In genomic region chr10:97186911-97187310, GRCh38 we compare ENCODE assay signal across 23 cellular contexts. TPM values are rescaled to one million over a fixed set of nuclear protein-coding genes. Genes with fewer than 3 reads are reported as not detected.
A peak's percentile ranks its signal among the peaks of the same experiment; 100 is the strongest.
DNase-seq lines count a peak whose midpoint lies in the region; ATAC-seq, FAIRE-seq and TF ChIP-seq lines count a peak whose summit lies in the region.
"Had no signal": no experiment of that assay in that cellular context is flagged by ENCODE, and none has a peak within 500 bp of the region (broad histone marks: within the 10 kb centered on the region; RNA-seq: fewer than 3 reads in every experiment).

No MANE protein-coding gene starts in this region.

- peaks cover 27 to 57% (median 50%) of the 10 kb centered on the region in 4 experiments for H3K27me3 ChIP-seq in H1 (replicated peaks in 1 of 4; ENCODE audit: control insufficient read depth in 3 of 4, extremely low read depth in 1 of 4, insufficient read depth in 3 of 4, low read length in 3 of 4)

- no peak overlapping the region for H2AFZ ChIP-seq in H1 (ENCODE audit: low read length)
- H2AFZ ChIP-seq: PC-9 had no signal

- no peak overlapping the region for H3K4ac ChIP-seq in H1 (replicated peaks; ENCODE audit: insufficient read length, low read depth, low read length)

- H2BK20ac ChIP-seq in H1 (ENCODE audit: low read length), result 0 out of 2 replicates have a peak overlapping the region, but pooled peaks have one; percentile 61

- 85% methylated on average over 18 of the region's 18 CpGs; no CpG with 5 or more reads in 1 of the 2 experiments for WGBS in H1 (ENCODE audit: extremely low coverage in 1 of 2, insufficient coverage in 1 of 2, insufficient read length in 1 of 2, insufficient replicate concordance in 2 of 2, low coverage in 1 of 2, low lambda C conversion rate in 2 of 2, missing lambda C conversion rate in 1 of 2), 2 experiments

- H4K5ac ChIP-seq in H1 (ENCODE audit: insufficient read length, low read depth, low read length), result no peak overlapping the region

- TF ChIP-seq CTCF in H1 (IDR thresholded peaks at IDR 0.05; ENCODE audit: control extremely low read depth in 1 of 3, insufficient read depth in 1 of 3, low read depth in 1 of 3, low read length in 3 of 3) (no peak), nephron progenitor cell (IDR thresholded peaks at IDR 0.05) (no peak), type B pancreatic cell (conservative IDR thresholded peaks at IDR 0.05) (no peak), mucosa of descending colon (IDR thresholded peaks at IDR 0.05) (no peak)

- no peak for FAIRE-seq in H1 (lab: Jason Lieb, UNC)
- FAIRE-seq: GM12878 had no signal

- H3K9me3 Mint-ChIP-seq in nephron progenitor cell (peaks cover 3% of the 10 kb centered on the region), type B pancreatic cell (no peaks in the 10 kb centered on the region)
- H3K9me3 Mint-ChIP-seq: H9 had no signal

- H3K4me3 Mint-ChIP-seq in nephron progenitor cell (peak overlapping the region; percentile 88), type B pancreatic cell (peak overlapping the region; percentile 87)

- H3K18ac ChIP-seq in H1 (ENCODE audit: extremely low read depth, low read length), result no peak overlapping the region

- peak overlapping the region; percentile 60; the same call in 1 of the 2 replicates for H2BK12ac ChIP-seq in H1 (ENCODE audit: low read depth, low read length)

- H3K56ac ChIP-seq in H1 (replicated peaks; ENCODE audit: insufficient read length, low read depth, low read length), result no peak overlapping the region

- no peak for TF ChIP-seq RAD21 in H1 (IDR thresholded peaks at IDR 0.05 in 1 of 2, conservative IDR thresholded peaks at IDR 0.05 in 1 of 2; ENCODE audit: low read depth in 2 of 2, low read length in 2 of 2)

- no peak overlapping the region for H4K91ac ChIP-seq in H1 (replicated peaks; ENCODE audit: insufficient read length, low read length)

- H2BK120ac ChIP-seq in H1 (replicated peaks; ENCODE audit: low read depth, low read length), result no peak overlapping the region

- H2BK5ac ChIP-seq in H1 (ENCODE audit: low read depth, low read length), result no peak overlapping the region

- H3K4me1 ChIP-seq in H1 (replicated peaks in 1 of 4; ENCODE audit: control insufficient read depth in 3 of 4, insufficient read depth in 4 of 4, low read length in 3 of 4) (peaks cover 0 to 22% (median 11%) of the 10 kb centered on the region in 4 experiments; a peak in 6 of 7 replicates), mucosa of descending colon (ENCODE audit: low read depth) (peaks cover 5% of the 10 kb centered on the region)

- H2AK5ac ChIP-seq in H1 (ENCODE audit: low read depth, low read length), result 0 out of 2 replicates have a peak overlapping the region, but pooled peaks have one; percentile 39

- H3K14ac ChIP-seq in H1 (ENCODE audit: insufficient read length), result no peak overlapping the region

- H3K9me3 ChIP-seq in KOPT-K1 (ENCODE audit: insufficient read depth, low read length, poor library complexity, severe bottlenecking) (no peaks in the 10 kb centered on the region), H1 (ENCODE audit: insufficient read depth in 2 of 2, low read depth in 1 of 2, low read length in 1 of 2) (no peaks in the 10 kb centered on the region), mucosa of descending colon (no peaks in the 10 kb centered on the region)

- ATAC-seq in HG03139 (IDR thresholded peaks at IDR 0.05; ENCODE audit: unreplicated experiment), result no peak
- ATAC-seq in mucosa of descending colon, result no peak
- ATAC-seq: GM12878 had no signal

- no peaks in the 10 kb centered on the region for H3K79me2 ChIP-seq in H1 (ENCODE audit: control insufficient read depth in 1 of 2, insufficient read depth in 2 of 2, low read length in 2 of 2)

- H3K36me3 Mint-ChIP-seq in nephron progenitor cell (ENCODE audit: low read depth), result no peaks in the 10 kb centered on the region
- peaks cover 4% of the 10 kb centered on the region for H3K36me3 Mint-ChIP-seq in type B pancreatic cell
- H3K36me3 Mint-ChIP-seq: CD4-positive, CD25-positive, alpha-beta regulatory T cell had no signal

- no peaks in the 10 kb centered on the region for H3K79me1 ChIP-seq in H1 (ENCODE audit: low read depth, low read length)

- intact Hi-C loops in mucosa of descending colon (cut with DNase I, micrococcal nuclease), result no loop called here

- H3K27ac ChIP-seq in KOPT-K1 (ENCODE audit: low read depth, low read length, poor library complexity, severe bottlenecking), result peak overlapping the region; percentile 82
- no peak overlapping the region for H3K27ac ChIP-seq in H1 (ENCODE audit: low read depth, low read length)
- H3K27ac ChIP-seq: HL-60, KMS-11, PC-9 had no signal

- POLR2A ChIA-PET in H1 (lab: Charles Lee; ENCODE audit: partially characterized antibody), result interaction anchor here (1.6 kb wide), 1 partner anchor 49 kb away, joined by 4 read pairs; no protein-coding TSS in a partner anchor

- H3K4me2 ChIP-seq in H1 (ENCODE audit: insufficient read depth in 1 of 2, low read depth in 2 of 2, low read length in 2 of 2), result peak overlapping the region in 1 of 2 experiments; percentile 89; a peak in 1 of 4 replicates
- H3K4me2 ChIP-seq: KMS-11, PC-9 had no signal

- H3K4me1 Mint-ChIP-seq in nephron progenitor cell, result peaks cover 70% of the 10 kb centered on the region
- H3K4me1 Mint-ChIP-seq in type B pancreatic cell (ENCODE audit: unreplicated experiment), result peaks cover 35% of the 10 kb centered on the region

- H3K4me3 ChIP-seq in H1 (ENCODE audit: extremely low read depth in 1 of 4, insufficient read depth in 2 of 4, low read depth in 3 of 4, low read length in 4 of 4), result no peak overlapping the region
- H3K4me3 ChIP-seq in mucosa of descending colon, result no peak overlapping the region
- H3K4me3 ChIP-seq: GM12878, PC-9 had no signal

- no peak for TF ChIP-seq POLR2A in H1 (IDR thresholded peaks at IDR 0.05; ENCODE audit: control extremely low read depth in 1 of 2, low read depth in 2 of 2, low read length in 2 of 2)

- H4K8ac ChIP-seq in H1 (ENCODE audit: extremely low read depth, insufficient read depth, low read length), result no peak overlapping the region

- H3K36me3 ChIP-seq in KOPT-K1 (ENCODE audit: insufficient read depth, low read length) (peaks cover 8% of the 10 kb centered on the region), H1 (ENCODE audit: control insufficient read depth in 2 of 4, insufficient read depth in 4 of 4, low read length in 3 of 4) (no peaks in the 10 kb centered on the region), mucosa of descending colon (ENCODE audit: low read depth) (no peaks in the 10 kb centered on the region)

- H2BK15ac ChIP-seq in H1 (ENCODE audit: low read length), result no peak overlapping the region; the same call in 1 of the 2 replicates

- H3K23me2 ChIP-seq in H1 (ENCODE audit: low read depth, low read length), result peaks cover 17% of the 10 kb centered on the region; the same call in 1 of the 2 replicates

- CTCF ChIA-PET in H1 (lab: Charles Lee; ENCODE audit: partially characterized antibody), result interaction anchor here (1.0 to 20.0 kb wide), 11 partner anchors 9 to 114 kb away, joined by 3 to 320 read pairs (median 5); no protein-coding TSS in a partner anchor

- no peak for TF ChIP-seq EP300 in H1 (IDR thresholded peaks at IDR 0.05; ENCODE audit: borderline replicate concordance in 1 of 2, low read depth in 2 of 2, low read length in 2 of 2)

- H3K27me3 Mint-ChIP-seq in nephron progenitor cell (ENCODE audit: low read depth, poor library complexity), result peaks cover 61% of the 10 kb centered on the region
- peaks cover 67% of the 10 kb centered on the region for H3K27me3 Mint-ChIP-seq in type B pancreatic cell

- H3K27ac Mint-ChIP-seq in nephron progenitor cell (no peak overlapping the region), type B pancreatic cell (no peak overlapping the region)
- H3K27ac Mint-ChIP-seq: B cell, H9 had no signal

- H3K23ac ChIP-seq in H1 (ENCODE audit: insufficient read length), result no peak overlapping the region

- H4K20me1 ChIP-seq in H1 (replicated peaks in 1 of 2; ENCODE audit: control insufficient read depth in 1 of 2, insufficient read depth in 2 of 2, low read length in 2 of 2), result peaks cover 0 to 4% of the 10 kb centered on the region in 2 experiments

- no peak overlapping the region for H3K9ac ChIP-seq in H1 (replicated peaks in 1 of 4; ENCODE audit: extremely low read depth in 1 of 4, low read depth in 3 of 4, low read length in 3 of 4)
- H3K9ac ChIP-seq: KMS-11 had no signal

- DNase-seq in H1 (ENCODE audit: low read depth in 1 of 2, low spot score in 2 of 2) (no peak), nephron progenitor cell (no peak), type B pancreatic cell (ENCODE audit: extremely low spot score, unreplicated experiment) (no peak), DMS53 (lab: John Stamatoyannopoulos, UW) (no peak), mucosa of descending colon (no peak)
- DNase-seq: CD4-positive, CD25-positive, alpha-beta regulatory T cell; DMS153; EL; H9; NCI-H1417 treated with DMSO at 0.1 percent for 48 hours; NCI-H187 treated with DMSO at 0.1 percent for 48 hours; NCI-H345; NCI-H524 treated with DMSO at 0.1 percent for 48 hours; PC-9 had no signal

TF ChIP-seq in H1, 55 proteins besides CTCF, POLR2A, EP300 and RAD21:
- TF ChIP-seq CTBP2 (IDR thresholded peaks at IDR 0.05; ENCODE audit: borderline replicate concordance, insufficient read depth, insufficient read length, low read length) (no peak), BRCA1 (IDR thresholded peaks at IDR 0.05; ENCODE audit: low read depth, low read length) (no peak), TEAD4 (IDR thresholded peaks at IDR 0.05; ENCODE audit: low read depth, low read length) (no peak), SUZ12 (IDR thresholded peaks at IDR 0.05; ENCODE audit: low read length) (0 out of 2 replicates have a peak, but pooled peaks have one; percentile 8), ATF3 (IDR thresholded peaks at IDR 0.05; ENCODE audit: insufficient read depth, low read depth, low read length) (no peak), KDM5A (IDR thresholded peaks at IDR 0.05; ENCODE audit: low read length) (no peak)

RNA-seq across cellular contexts. Expression of gene SLIT1, which starts 1.2 kb away (rescaled TPM):
- 0.88 and 1.2 TPM in 2 replicates for total RNA-seq in H1 (2021; fragmentation: NEBNext Ultra II Directional; extraction: Animal tissue kit (Norgen Biotek cat#: 25700))
- polyA plus RNA-seq in H1 (2011; rRNA removed), result 0.70 and 1.1 TPM in 2 replicates
- polyA plus RNA-seq in H1 (2011; cell fraction: cytosol; rRNA removed), result 0.79 TPM
- polyA plus RNA-seq in H1 (2011; cell fraction: nucleus; rRNA removed), result 3.4 TPM
- polyA plus RNA-seq in H1 (2012, experiment 1 of 2), result 0.50 to 0.74 TPM (median 0.57 TPM) in 4 replicates
- polyA plus RNA-seq in H1 (2012, experiment 2 of 2), result 0.26 TPM
- polyA plus RNA-seq in H1 (2013, experiment 1 of 2), result 0.53 TPM
- 0.39 TPM for polyA plus RNA-seq in H1 (2013, experiment 2 of 2)
- 0.78 and 1.0 TPM in 2 replicates for polyA minus RNA-seq in H1 (2011; rRNA and poly(A)+ RNA removed)
- 0.44 TPM for polyA minus RNA-seq in H1 (2011; cell fraction: cytosol; rRNA and poly(A)+ RNA removed)
- 2.9 TPM for polyA minus RNA-seq in H1 (2011; cell fraction: nucleus; rRNA and poly(A)+ RNA removed)
- total RNA-seq in type B pancreatic cell (ENCODE audit: low replicate concordance) (2.2 and 55.7 TPM in 2 replicates), mucosa of descending colon (1 to 10 TPM in 1 of 3 donors, under 1 TPM in 2; 0.17 to 1.1 (median 0.24) TPM)
- total RNA-seq: A172, HT1080, M059J, PC-9 had no signal
- polyA plus RNA-seq: CD4-positive, CD25-positive, alpha-beta regulatory T cell had no signal
